In the genomic region with DNA sequence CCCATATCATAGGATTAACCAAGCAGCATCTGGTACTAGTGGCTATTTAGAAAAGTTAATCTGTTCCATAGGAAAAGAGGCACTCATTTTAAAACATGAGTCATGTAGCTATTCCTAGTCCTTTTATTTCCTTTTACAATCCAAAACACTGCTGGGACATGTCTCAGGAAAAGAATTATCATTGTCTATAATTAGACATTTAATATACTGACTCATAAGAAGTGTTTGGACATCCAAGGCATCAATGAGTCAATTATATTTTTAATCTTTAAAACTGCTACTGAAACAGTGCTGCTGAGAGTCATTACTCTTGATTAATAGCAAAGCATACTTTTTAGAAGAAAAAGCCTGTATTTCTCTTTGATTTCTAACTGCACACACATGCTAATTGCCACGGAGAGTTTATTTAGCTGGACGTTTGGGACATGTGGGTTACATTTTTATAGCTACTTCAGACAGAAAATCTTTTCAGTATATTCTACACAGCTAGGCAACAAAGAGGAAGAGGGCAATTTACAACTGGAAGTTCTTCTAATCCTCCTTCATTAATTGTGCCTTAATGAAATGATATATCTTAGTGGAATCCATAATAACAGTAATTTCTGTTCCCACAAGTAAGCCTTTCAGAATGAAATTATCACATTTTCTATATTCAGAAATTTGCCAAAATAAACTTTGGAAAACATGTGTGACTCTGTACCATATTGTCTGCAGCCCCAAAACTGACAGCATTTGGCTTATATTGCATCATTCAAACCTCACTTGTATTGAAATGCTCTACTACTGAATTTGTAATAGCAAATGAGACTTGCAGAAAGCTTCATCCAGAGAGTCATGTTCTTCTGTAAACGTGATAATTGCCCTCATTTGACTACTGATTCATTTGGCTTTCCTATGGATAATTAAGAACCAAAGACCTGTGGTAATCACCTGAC, we compare ENCODE assay signal across 1 cellular context.
TF ChIP-seq lines count a peak whose summit lies in the region.

No MANE protein-coding gene starts in this region.

TF ChIP-seq in SK-N-SH, 30 proteins besides CTCF, POLR2A, EP300 and RAD21 (continued from another document):
- no peak for TF ChIP-seq USF2 (IDR thresholded peaks at IDR 0.05; ENCODE audit: borderline replicate concordance, low read depth, low read length)
- TF ChIP-seq, protein P1, sequence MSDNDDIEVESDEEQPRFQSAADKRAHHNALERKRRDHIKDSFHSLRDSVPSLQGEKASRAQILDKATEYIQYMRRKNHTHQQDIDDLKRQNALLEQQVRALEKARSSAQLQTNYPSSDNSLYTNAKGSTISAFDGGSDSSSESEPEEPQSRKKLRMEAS (IDR thresholded peaks at IDR 0.05; ENCODE audit: low read depth) = no peak
TF ChIP-seq in SK-N-SH: peak in this region for 0.
